Comparison of ENCODE assay signal across 8 cellular contexts in the genomic region with DNA sequence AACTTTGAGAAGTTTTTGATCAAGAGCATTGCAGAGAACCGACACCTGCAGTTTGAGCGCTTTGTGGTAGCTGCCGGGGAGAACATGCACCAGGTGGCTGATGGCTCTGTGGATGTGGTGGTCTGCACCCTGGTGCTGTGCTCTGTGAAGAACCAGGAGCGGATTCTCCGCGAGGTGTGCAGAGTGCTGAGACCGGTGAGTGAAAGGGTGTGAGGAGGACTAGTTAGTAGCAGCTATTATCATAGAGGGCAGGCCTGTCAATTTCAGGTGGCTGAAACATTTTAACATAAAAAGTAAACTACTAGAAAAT. TPM values are rescaled to one million over a fixed set of nuclear protein-coding genes. Genes with fewer than 3 reads are reported as not detected.
DNase-seq lines count a peak whose midpoint lies in the region; ATAC-seq and TF ChIP-seq lines count a peak whose summit lies in the region.

No MANE protein-coding gene starts in this region.

- H3K9me3 ChIP-seq in psoas muscle = no peaks in the 10 kb centered on the region

- peaks cover 0 to 6% of the 10 kb centered on the region in 2 donors for H3K36me3 ChIP-seq in psoas muscle (ENCODE audit: insufficient read depth in 1 of 2, low read depth in 1 of 2)

- peak overlapping the region; percentile 76 for H3K27ac ChIP-seq in psoas muscle

- H3K27me3 ChIP-seq in psoas muscle (ENCODE audit: insufficient read depth in 3 of 3, low read length in 2 of 3) = no peaks in the 10 kb centered on the region

- peaks cover 56% of the 10 kb centered on the region for H3K4me1 ChIP-seq in psoas muscle

- peak; percentile 14 for ATAC-seq in SK-N-SH treated with all-trans-retinoic acid at 6 μM for 48 hours
- ATAC-seq in psoas muscle = peak; percentile 30 to 46 (median 39)

- intact Hi-C loops in psoas muscle (cut with DNase I) = loop anchor here (5.0 kb wide), 2 partner anchors 57 to 98 kb away; no protein-coding TSS in a partner anchor

- no peak for TF ChIP-seq CTCF in psoas muscle (IDR thresholded peaks at IDR 0.05)

- DNase-seq in NCI-H2227 (lab: John Stamatoyannopoulos, UW; ENCODE audit: unreplicated experiment) = peak; percentile 7
- DNase-seq in NCI-H2227 treated with DMSO at 0.1 percent for 48 hours (lab: John Stamatoyannopoulos, UW) = no peak
- DNase-seq in globus pallidus (ENCODE audit: low spot score) = peak; percentile 37
- no peak for DNase-seq in psoas muscle
- no peak for DNase-seq in NK-92 (lab: John Stamatoyannopoulos, UW; ENCODE audit: unreplicated experiment)
- no peak for DNase-seq in HCEC 1CT
- DNase-seq in LoVo (ENCODE audit: low spot score) = no peak

- peak overlapping the region; percentile 78 for H3K4me3 ChIP-seq in psoas muscle

- 1 to 7% (median 2%) methylated on average over 7 of the region's 7 CpGs for WGBS in psoas muscle, 3 donors

TF ChIP-seq in SK-N-SH treated with all-trans-retinoic acid at 6 μM for 48 hours, 23 proteins besides CTCF, POLR2A, EP300 and RAD21:
- TF ChIP-seq ESRRG (CRISPR knock-in tag; IDR thresholded peaks at IDR 0.05) = no peak
- TF ChIP-seq ARNTL (CRISPR knock-in tag; IDR thresholded peaks at IDR 0.05; ENCODE audit: borderline replicate concordance, low read depth) = no peak
- TF ChIP-seq, protein P1, sequence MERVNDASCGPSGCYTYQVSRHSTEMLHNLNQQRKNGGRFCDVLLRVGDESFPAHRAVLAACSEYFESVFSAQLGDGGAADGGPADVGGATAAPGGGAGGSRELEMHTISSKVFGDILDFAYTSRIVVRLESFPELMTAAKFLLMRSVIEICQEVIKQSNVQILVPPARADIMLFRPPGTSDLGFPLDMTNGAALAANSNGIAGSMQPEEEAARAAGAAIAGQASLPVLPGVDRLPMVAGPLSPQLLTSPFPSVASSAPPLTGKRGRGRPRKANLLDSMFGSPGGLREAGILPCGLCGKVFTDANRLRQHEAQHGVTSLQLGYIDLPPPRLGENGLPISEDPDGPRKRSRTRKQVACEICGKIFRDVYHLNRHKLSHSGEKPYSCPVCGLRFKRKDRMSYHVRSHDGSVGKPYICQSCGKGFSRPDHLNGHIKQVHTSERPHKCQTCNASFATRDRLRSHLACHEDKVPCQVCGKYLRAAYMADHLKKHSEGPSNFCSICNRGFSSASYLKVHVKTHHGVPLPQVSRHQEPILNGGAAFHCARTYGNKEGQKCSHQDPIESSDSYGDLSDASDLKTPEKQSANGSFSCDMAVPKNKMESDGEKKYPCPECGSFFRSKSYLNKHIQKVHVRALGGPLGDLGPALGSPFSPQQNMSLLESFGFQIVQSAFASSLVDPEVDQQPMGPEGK (CRISPR knock-in tag; IDR thresholded peaks at IDR 0.05; ENCODE audit: borderline replicate concordance) = no peak

RNA-seq across cellular contexts. Expression of a gene that starts 27.0 kb away (rescaled TPM):
- not detected for total RNA-seq in psoas muscle
- polyA plus RNA-seq in psoas muscle = not detected

Comparison
In these comparisons a context has a peak if more than half of its experiments do, and no peak if none do; other contexts are left out.
1. DNase-seq: peak in NCI-H2227 (single experiment) and globus pallidus (single experiment); none in NCI-H2227 treated with DMSO at 0.1 percent for 48 hours (single experiment), psoas muscle (0 of 2), NK-92 (single experiment), HCEC 1CT (single experiment) and LoVo (single experiment).